ENCODE assay signal across 1 cellular context in genomic region chr2:130963849-130964793, GRCh38.
TF ChIP-seq lines count a peak whose summit lies in the region.

No MANE protein-coding gene starts in this region.

TF ChIP-seq in WTC11, 78 proteins besides CTCF, POLR2A, EP300 and RAD21 (continued from another document):
- TF ChIP-seq HMGXB4 (CRISPR knock-in tag; IDR thresholded peaks at IDR 0.05) (peak; percentile 73), ZNF138 (CRISPR knock-in tag; conservative IDR thresholded peaks at IDR 0.05) (no peak), NFATC4 (CRISPR knock-in tag; IDR thresholded peaks at IDR 0.05) (no peak), CREM (CRISPR knock-in tag; IDR thresholded peaks at IDR 0.05) (no peak), SMAD3 (CRISPR knock-in tag; IDR thresholded peaks at IDR 0.05; ENCODE audit: borderline replicate concordance) (0 out of 2 replicates have a peak, but pooled peaks have one; percentile 48), ZNF512 (CRISPR knock-in tag; IDR thresholded peaks at IDR 0.05; ENCODE audit: borderline replicate concordance) (no peak), HMGA2 (CRISPR knock-in tag; IDR thresholded peaks at IDR 0.05) (no peak), KAT7 (CRISPR knock-in tag; IDR thresholded peaks at IDR 0.05; ENCODE audit: borderline replicate concordance) (no peak), ATF6 (CRISPR knock-in tag; IDR thresholded peaks at IDR 0.05) (no peak), USF2 (CRISPR knock-in tag; IDR thresholded peaks at IDR 0.05) (no peak), ZNF281 (CRISPR knock-in tag; IDR thresholded peaks at IDR 0.05) (no peak), GRHL2 (CRISPR knock-in tag; IDR thresholded peaks at IDR 0.05; ENCODE audit: insufficient replicate concordance, severe bottlenecking) (no peak), ZBTB43 (CRISPR knock-in tag; IDR thresholded peaks at IDR 0.05) (no peak), NR2C2 (CRISPR knock-in tag; IDR thresholded peaks at IDR 0.05) (no peak), ZNF121 (CRISPR knock-in tag; IDR thresholded peaks at IDR 0.05) (no peak), TCF7 (CRISPR knock-in tag; IDR thresholded peaks at IDR 0.05; ENCODE audit: low read depth) (no peak), AFF4 (CRISPR knock-in tag; IDR thresholded peaks at IDR 0.05; ENCODE audit: borderline replicate concordance) (no peak), PREB (CRISPR knock-in tag; IDR thresholded peaks at IDR 0.05; ENCODE audit: borderline replicate concordance) (no peak), PRDM15 (CRISPR knock-in tag; IDR thresholded peaks at IDR 0.05) (peak; percentile 72), SMAD4 (CRISPR knock-in tag; IDR thresholded peaks at IDR 0.05) (no peak), OVOL2 (CRISPR knock-in tag; IDR thresholded peaks at IDR 0.05; ENCODE audit: borderline replicate concordance) (no peak), CBFB (CRISPR knock-in tag; IDR thresholded peaks at IDR 0.05; ENCODE audit: low read depth) (no peak), IRF2 (CRISPR knock-in tag; IDR thresholded peaks at IDR 0.05; ENCODE audit: borderline replicate concordance, low read depth) (no peak), ETV6 (CRISPR knock-in tag; IDR thresholded peaks at IDR 0.05) (no peak), NFYB (CRISPR knock-in tag; conservative IDR thresholded peaks at IDR 0.05; ENCODE audit: low read depth) (no peak), GTF2I (CRISPR knock-in tag; conservative IDR thresholded peaks at IDR 0.05) (no peak), ATF1 (CRISPR knock-in tag; IDR thresholded peaks at IDR 0.05) (no peak), FOXP1 (CRISPR knock-in tag; IDR thresholded peaks at IDR 0.05; ENCODE audit: borderline replicate concordance) (peak; percentile 20; the same call in 1 of the 2 replicates), FOXK1 (CRISPR knock-in tag; IDR thresholded peaks at IDR 0.05) (no peak), JAZF1 (CRISPR knock-in tag; IDR thresholded peaks at IDR 0.05) (no peak), SP1 (CRISPR knock-in tag; conservative IDR thresholded peaks at IDR 0.05) (no peak), ZMAT4 (CRISPR knock-in tag; IDR thresholded peaks at IDR 0.05) (no peak), CDX4 (CRISPR knock-in tag; IDR thresholded peaks at IDR 0.05; ENCODE audit: borderline replicate concordance) (no peak)
